8 cellular contexts compared by ENCODE assay signal in genomic region chr2:30231726-30232026, GRCh38. TPM values are rescaled to one million over a fixed set of nuclear protein-coding genes. Genes with fewer than 3 reads are reported as not detected.
DNase-seq lines count a peak whose midpoint lies in the region; ATAC-seq and TF ChIP-seq lines count a peak whose summit lies in the region.

No MANE protein-coding gene starts in this region.

- WGBS in prostate gland = 0% methylated on average over 29 of the region's 29 CpGs

- peaks cover 9 to 38% (median 10%) of the 10 kb centered on the region in 3 donors for H3K36me3 Mint-ChIP-seq in CD8-positive, alpha-beta memory T cell

- H3K36me3 ChIP-seq in CD8-positive, alpha-beta memory T cell (ENCODE audit: insufficient read depth, low read length) = peaks cover 23% of the 10 kb centered on the region
- H3K36me3 ChIP-seq in prostate gland = no peaks in the 10 kb centered on the region

- H3K27ac ChIP-seq in CD8-positive, alpha-beta memory T cell (ENCODE audit: low read depth, low read length) = peak overlapping the region; percentile 97
- peak overlapping the region; percentile 78 to 80 for H3K27ac ChIP-seq in prostate gland

- peaks cover 54% of the 10 kb centered on the region for H3K4me1 ChIP-seq in CD8-positive, alpha-beta memory T cell (ENCODE audit: insufficient read depth, low read length)
- H3K4me1 ChIP-seq in prostate gland (replicated peaks) = no peaks in the 10 kb centered on the region

- H3K9me3 Mint-ChIP-seq in CD8-positive, alpha-beta memory T cell = no peaks in the 10 kb centered on the region

- peaks cover 0 to 7% of the 10 kb centered on the region in 2 donors for H3K27me3 Mint-ChIP-seq in CD8-positive, alpha-beta memory T cell

- H3K27ac Mint-ChIP-seq in CD8-positive, alpha-beta memory T cell = peak overlapping the region; percentile 86 to 98 (median 94)

- TF ChIP-seq CTCF in fibroblast of villous mesenchyme (IDR thresholded peaks at IDR 0.05; ENCODE audit: insufficient read depth, low read depth, low read length) (no peak), prostate gland (IDR thresholded peaks at IDR 0.05) (no peak)

- no peaks in the 10 kb centered on the region for H3K9me3 ChIP-seq in CD8-positive, alpha-beta memory T cell (ENCODE audit: low read length)
- no peaks in the 10 kb centered on the region for H3K9me3 ChIP-seq in prostate gland

- POLR2A ChIA-PET in CD8-positive, alpha-beta memory T cell (lab: Charles Lee) = interaction anchor here (0.6 to 4.7 kb wide), 15 partner anchors 9 to 215 kb away, joined by 3 to 83 read pairs (median 7); partner anchors contain the start of genes LCLAT1 and YPEL5

- peak in 1 of 5 donors; percentile 83 for DNase-seq in CD8-positive, alpha-beta memory T cell
- DNase-seq in fibroblast of villous mesenchyme (ENCODE audit: low read depth) (no peak), prostate gland (ENCODE audit: low spot score) (no peak), putamen (ENCODE audit: low spot score) (no peak)

- no peak for TF ChIP-seq POLR2A in prostate gland (IDR thresholded peaks at IDR 0.05)

- H3K4me1 Mint-ChIP-seq in CD8-positive, alpha-beta memory T cell = peaks cover 56 to 68% (median 65%) of the 10 kb centered on the region in 3 donors

- CTCF ChIA-PET in CD8-positive, alpha-beta memory T cell (lab: Charles Lee) = interaction anchor here (1.4 to 23.4 kb wide), 12 partner anchors 7 to 480 kb away, joined by 4 to 285 read pairs (median 12); partner anchors contain the start of genes LCLAT1 and YPEL5

- ATAC-seq in HG02973 (IDR thresholded peaks at IDR 0.05; ENCODE audit: unreplicated experiment) (peak; percentile 4), HG03442 (IDR thresholded peaks at IDR 0.05; ENCODE audit: unreplicated experiment) (no peak), HG03378 (IDR thresholded peaks at IDR 0.05; ENCODE audit: unreplicated experiment) (no peak)
- peak; percentile 6 to 12 for ATAC-seq in activated CD4-positive, CD25-positive, alpha-beta regulatory T cell treated with anti-CD3 and anti-CD28 coated beads, Interleukin-2, amount 50 U/mL, for 24 hours

- no peaks in the 10 kb centered on the region for H3K27me3 ChIP-seq in CD8-positive, alpha-beta memory T cell (ENCODE audit: insufficient read depth, low read length, poor library complexity, severe bottlenecking)
- no peaks in the 10 kb centered on the region for H3K27me3 ChIP-seq in prostate gland (replicated peaks; ENCODE audit: insufficient read depth)

- peak overlapping the region; percentile 88 for H3K4me3 ChIP-seq in CD8-positive, alpha-beta memory T cell (ENCODE audit: low read length)
- H3K4me3 ChIP-seq in fibroblast of villous mesenchyme (ENCODE audit: low read depth, low read length) (peak overlapping the region; percentile 65), prostate gland (peak overlapping the region; percentile 66 to 70)

- peak overlapping the region; percentile 88 to 96 (median 94) for H3K4me3 Mint-ChIP-seq in CD8-positive, alpha-beta memory T cell

- intact Hi-C loops in prostate gland (cut with DNase I) = loop anchor here (5.0 kb wide), 2 partner anchors 181 to 251 kb away; no protein-coding TSS in a partner anchor

RNA-seq across cellular contexts. Expression of gene LBH, which starts 0.3 kb away (rescaled TPM):
- 100 to 1,000 TPM; 115 to 121 TPM for total RNA-seq in CD8-positive, alpha-beta memory T cell
- 156 TPM for polyA plus RNA-seq in CD8-positive, alpha-beta memory T cell
- 548 and 803 TPM in 2 replicates for total RNA-seq in fibroblast of villous mesenchyme
- 10 to 100 TPM; 33.3 to 41.8 TPM for total RNA-seq in prostate gland

Comparison
In these comparisons a context has a peak if more than half of its experiments do, and no peak if none do; other contexts are left out.
1. ATAC-seq: peak in HG02973 (single experiment) and activated CD4-positive, CD25-positive, alpha-beta regulatory T cell treated with anti-CD3 and anti-CD28 coated beads, Interleukin-2, amount 50 U/mL, for 24 hours (2 of 2); none in HG03442 (single experiment) and HG03378 (single experiment).
2. Peak in every context shown above with its lines, with median percentiles within 50 percentile points of each other: H3K4me3 ChIP-seq.